ENCODE assay signal across 16 cellular contexts in genomic region chr20:48294196-48294595, GRCh38.
DNase-seq lines count a peak whose midpoint lies in the region; ATAC-seq and TF ChIP-seq lines count a peak whose summit lies in the region.
"Had no signal": no experiment of that assay in that cellular context is flagged by ENCODE, and none has a peak within 500 bp of the region (broad histone marks: within the 10 kb centered on the region; RNA-seq: fewer than 3 reads in every experiment).

No MANE protein-coding gene starts in this region.

- no peak for TF ChIP-seq CTCF in progenitor cell of endocrine pancreas (IDR thresholded peaks at IDR 0.05; ENCODE audit: unreplicated experiment)

- CTCF ChIA-PET in activated naive CD4-positive, alpha-beta T cell treated with anti-CD3 and anti-CD28 coated beads for 36 hours (lab: Charles Lee), result interaction anchor here (0.6 kb wide), 1 partner anchor 1250 kb away, joined by 3 read pairs; no protein-coding TSS in a partner anchor

- DNase-seq in EL, result peak; percentile 86
- DNase-seq in NCI-H226, result peak; percentile 52
- peak; percentile 57 to 85 for DNase-seq in dermis microvascular lymphatic vessel endothelial cell (ENCODE audit: low read depth in 2 of 2)
- no peak for DNase-seq in progenitor cell of endocrine pancreas (ENCODE audit: low spot score, unreplicated experiment)
- DNase-seq in activated naive CD4-positive, alpha-beta T cell treated with anti-CD3 and anti-CD28 coated beads for 36 hours, result no peak
- DNase-seq in globus pallidus (ENCODE audit: low spot score), result no peak
- DNase-seq in mesenchymal stem cell, result no peak
- DNase-seq: activated CD4-positive, alpha-beta T cell treated with anti-CD3 and anti-CD28 coated beads, Interleukin-2, amount 50 U/mL, for 1 hour; GDM1; stimulated activated naive B cell treated with anti-CD40 and anti-IgM and Interleukin-4, amounts not matched to agents 10 μg/mL and 1 μg/mL and 100 μg/mL, for 72 hours; T-helper 17 cell had no signal

- intact Hi-C loops in activated naive CD4-positive, alpha-beta T cell treated with anti-CD3 and anti-CD28 coated beads for 36 hours (cut with micrococcal nuclease), result no loop called here

- H3K4me2 ChIP-seq in mesenchymal stem cell (ENCODE audit: low read length, poor library complexity, severe bottlenecking), result no peak overlapping the region
- H3K4me2 ChIP-seq: KMS-11 had no signal

- H2AFZ ChIP-seq in mesenchymal stem cell (ENCODE audit: low read depth, low read length), result no peak overlapping the region

- peaks cover 9% of the 10 kb centered on the region for H3K27me3 Mint-ChIP-seq in progenitor cell of endocrine pancreas
- H3K27me3 Mint-ChIP-seq in activated naive CD4-positive, alpha-beta T cell treated with anti-CD3 and anti-CD28 coated beads for 36 hours (ENCODE audit: low read depth), result peaks cover 7% of the 10 kb centered on the region

- 49% methylated on average over 4 of the region's 5 CpGs for WGBS in mesenchymal stem cell

- H3K4ac ChIP-seq in mesenchymal stem cell (ENCODE audit: low read depth in 1 of 2, low read length in 2 of 2), result no peak overlapping the region

- no peak overlapping the region for H4K8ac ChIP-seq in mesenchymal stem cell (ENCODE audit: low read length)

- H3K79me1 ChIP-seq in mesenchymal stem cell (replicated peaks; ENCODE audit: low read length, poor library complexity, severe bottlenecking), result no peaks in the 10 kb centered on the region

- peak overlapping the region; percentile 53 for H3K27ac Mint-ChIP-seq in progenitor cell of endocrine pancreas
- no peak overlapping the region for H3K27ac Mint-ChIP-seq in activated naive CD4-positive, alpha-beta T cell treated with anti-CD3 and anti-CD28 coated beads for 36 hours
- H3K27ac Mint-ChIP-seq: stimulated activated naive B cell treated with anti-CD40 and anti-IgM and Interleukin-4, amounts not matched to agents 10 μg/mL and 1 μg/mL and 100 μg/mL, for 72 hours; T-helper 17 cell had no signal

- H3K4me1 ChIP-seq in mesenchymal stem cell (ENCODE audit: control insufficient read depth, insufficient read depth, low read depth, low read length), result peaks cover 16% of the 10 kb centered on the region
- H3K4me1 ChIP-seq: prostate gland had no signal

- H3K36me3 Mint-ChIP-seq in progenitor cell of endocrine pancreas (ENCODE audit: insufficient read depth), result no peaks in the 10 kb centered on the region
- H3K36me3 Mint-ChIP-seq in activated naive CD4-positive, alpha-beta T cell treated with anti-CD3 and anti-CD28 coated beads for 36 hours (ENCODE audit: low read depth), result no peaks in the 10 kb centered on the region
- H3K36me3 Mint-ChIP-seq: stimulated activated naive B cell treated with anti-CD40 and anti-IgM and Interleukin-4, amounts not matched to agents 10 μg/mL and 1 μg/mL and 100 μg/mL, for 72 hours had no signal

- H3K36me3 ChIP-seq in mesenchymal stem cell (ENCODE audit: control insufficient read depth in 1 of 2, insufficient read depth in 2 of 2, low read depth in 1 of 2, low read length in 2 of 2), result no peaks in the 10 kb centered on the region
- H3K36me3 ChIP-seq: prostate gland had no signal

- H2BK5ac ChIP-seq in mesenchymal stem cell (ENCODE audit: low read depth, low read length, poor library complexity, severe bottlenecking), result no peak overlapping the region

- H4K91ac ChIP-seq in mesenchymal stem cell (ENCODE audit: low read length), result no peak overlapping the region

- H2BK120ac ChIP-seq in mesenchymal stem cell (ENCODE audit: low read depth, low read length), result no peak overlapping the region

- H3K27ac ChIP-seq in mesenchymal stem cell (ENCODE audit: low read length, poor library complexity, severe bottlenecking), result no peak overlapping the region
- H3K27ac ChIP-seq: C4-2B, KMS-11, prostate gland had no signal

- peaks cover 15 to 29% of the 10 kb centered on the region in 2 experiments for H3K27me3 ChIP-seq in mesenchymal stem cell (ENCODE audit: control insufficient read depth in 1 of 2, insufficient read depth in 1 of 2, low read length in 2 of 2)

- peaks cover 3% of the 10 kb centered on the region for H3K9me3 ChIP-seq in mesenchymal stem cell (ENCODE audit: control insufficient read depth, low read length)
- H3K9me3 ChIP-seq: prostate gland had no signal

- H3K14ac ChIP-seq in mesenchymal stem cell (ENCODE audit: low read length in 2 of 2), result no peak overlapping the region

- no peak overlapping the region for H2BK12ac ChIP-seq in mesenchymal stem cell (ENCODE audit: low read length in 2 of 2)

- no peak for ATAC-seq in GM19397 (IDR thresholded peaks at IDR 0.05; ENCODE audit: unreplicated experiment)
- ATAC-seq: stimulated activated naive B cell treated with anti-CD40 and anti-IgM and Interleukin-4, amounts not matched to agents 10 μg/mL and 1 μg/mL and 100 μg/mL, for 72 hours; T-helper 17 cell had no signal

- H3K4me3 ChIP-seq in mesenchymal stem cell (ENCODE audit: insufficient read depth in 1 of 2, low read depth in 1 of 2, low read length in 2 of 2), result no peak overlapping the region
- H3K4me3 ChIP-seq: lung, prostate gland had no signal

- no peak overlapping the region for H3K4me3 Mint-ChIP-seq in progenitor cell of endocrine pancreas (ENCODE audit: low read depth)
- H3K4me3 Mint-ChIP-seq in activated naive CD4-positive, alpha-beta T cell treated with anti-CD3 and anti-CD28 coated beads for 36 hours, result no peak overlapping the region
- H3K4me3 Mint-ChIP-seq: stimulated activated naive B cell treated with anti-CD40 and anti-IgM and Interleukin-4, amounts not matched to agents 10 μg/mL and 1 μg/mL and 100 μg/mL, for 72 hours had no signal

- no peak overlapping the region for H3K23ac ChIP-seq in mesenchymal stem cell (ENCODE audit: low read length in 2 of 2)

- no peaks in the 10 kb centered on the region for H3K9me3 Mint-ChIP-seq in progenitor cell of endocrine pancreas (ENCODE audit: low read depth)
- no peaks in the 10 kb centered on the region for H3K9me3 Mint-ChIP-seq in activated naive CD4-positive, alpha-beta T cell treated with anti-CD3 and anti-CD28 coated beads for 36 hours
- H3K9me3 Mint-ChIP-seq: stimulated activated naive B cell treated with anti-CD40 and anti-IgM and Interleukin-4, amounts not matched to agents 10 μg/mL and 1 μg/mL and 100 μg/mL, for 72 hours had no signal

- no peak overlapping the region for H3K9ac ChIP-seq in mesenchymal stem cell (ENCODE audit: low read length)
- H3K9ac ChIP-seq: KMS-11 had no signal

- no peak overlapping the region for H2BK15ac ChIP-seq in mesenchymal stem cell (ENCODE audit: low read depth, poor library complexity, severe bottlenecking)

- H2AK5ac ChIP-seq in mesenchymal stem cell (ENCODE audit: low read length, severe bottlenecking), result no peak overlapping the region

- H3K18ac ChIP-seq in mesenchymal stem cell (ENCODE audit: low read depth in 1 of 2, low read length in 2 of 2), result no peak overlapping the region

- peaks cover 28% of the 10 kb centered on the region for H3K4me1 Mint-ChIP-seq in progenitor cell of endocrine pancreas (ENCODE audit: low read depth)
- no peaks in the 10 kb centered on the region for H3K4me1 Mint-ChIP-seq in activated naive CD4-positive, alpha-beta T cell treated with anti-CD3 and anti-CD28 coated beads for 36 hours (ENCODE audit: low read depth)
- H3K4me1 Mint-ChIP-seq: T-helper 17 cell had no signal

Comparison
In these comparisons a context has a peak if more than half of its experiments do, and no peak if none do; other contexts are left out.
1. DNase-seq: peak in EL (single experiment), NCI-H226 (single experiment) and dermis microvascular lymphatic vessel endothelial cell (2 of 2); none in progenitor cell of endocrine pancreas (single experiment), activated naive CD4-positive, alpha-beta T cell treated with anti-CD3 and anti-CD28 coated beads for 36 hours (single experiment), globus pallidus (single experiment) and mesenchymal stem cell (single experiment).